ENCODE assay signal across 14 cellular contexts in the genomic region with DNA sequence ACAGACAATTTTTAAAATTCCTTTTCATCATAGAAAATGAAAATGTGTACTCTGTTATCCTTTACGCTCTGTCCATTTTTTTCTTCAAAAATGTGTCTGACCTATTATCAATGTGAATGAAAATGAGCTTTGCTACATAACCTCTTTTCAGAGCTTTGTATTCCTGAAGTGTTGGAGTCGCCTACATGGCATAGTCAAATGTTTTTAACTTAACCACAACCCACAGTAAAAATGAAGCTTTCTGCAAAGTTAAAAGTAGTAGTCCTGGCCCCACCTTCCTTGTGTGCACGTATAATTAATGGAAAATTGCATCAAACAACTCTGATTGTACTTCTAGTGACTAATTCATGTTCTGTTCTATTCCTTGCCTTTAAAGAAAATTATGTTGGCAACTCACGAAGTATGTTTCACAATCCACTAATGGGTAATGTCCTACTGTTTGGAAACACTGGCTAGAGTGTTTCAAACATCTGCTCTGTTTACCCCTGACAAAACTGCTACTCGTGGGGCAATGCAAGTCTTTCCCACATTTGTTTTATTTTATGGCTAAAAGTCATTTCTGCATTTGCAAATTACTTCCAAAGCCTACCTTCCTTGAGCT. TPM values are rescaled to one million over a fixed set of nuclear protein-coding genes. Genes with fewer than 3 reads are reported as not detected.
DNase-seq lines count a peak whose midpoint lies in the region; ATAC-seq and TF ChIP-seq lines count a peak whose summit lies in the region.
"Had no signal": no experiment of that assay in that cellular context is flagged by ENCODE, and none has a peak within 500 bp of the region (broad histone marks: within the 10 kb centered on the region; RNA-seq: fewer than 3 reads in every experiment).

No MANE protein-coding gene starts in this region.

- intact Hi-C loops in right lobe of liver (cut with DNase I): no loop called here

- no peaks in the 10 kb centered on the region for H3K36me3 ChIP-seq in right lobe of liver
- H3K36me3 ChIP-seq: BE2C, Peyer's patch, transverse colon had no signal

- H3K27ac ChIP-seq in right lobe of liver: peak overlapping the region in 2 of 3 donors; percentile 75 to 83
- H3K27ac ChIP-seq: Peyer's patch, transverse colon had no signal

- peaks cover 0 to 34% (median 13%) of the 10 kb centered on the region in 4 donors for H3K4me1 ChIP-seq in right lobe of liver
- H3K4me1 ChIP-seq: Peyer's patch had no signal

- H3K4me3 ChIP-seq in cardiac fibroblast (replicated peaks in 1 of 2; ENCODE audit: low read depth in 2 of 2, low read length in 2 of 2): no peak overlapping the region
- H3K4me3 ChIP-seq in right lobe of liver: no peak overlapping the region
- H3K4me3 ChIP-seq: Peyer's patch, transverse colon had no signal

- ATAC-seq in right lobe of liver (peak; percentile 82 to 93 (median 88)), GM21423 (IDR thresholded peaks at IDR 0.05; ENCODE audit: unreplicated experiment) (no peak)

- no peak for TF ChIP-seq POLR2A in right lobe of liver (IDR thresholded peaks at IDR 0.05)

- no peaks in the 10 kb centered on the region for H3K27me3 ChIP-seq in right lobe of liver
- H3K27me3 ChIP-seq: BE2C, Peyer's patch, transverse colon had no signal

- DNase-seq in AG08395 (ENCODE audit: low spot score) (peak; percentile 61), LHCN-M2 (ENCODE audit: low read depth) (peak; percentile 87), cardiac fibroblast (ENCODE audit: low read depth in 2 of 2) (peak; percentile 83 to 88), right lobe of liver (no peak), NCI-H748 (lab: John Stamatoyannopoulos, UW; ENCODE audit: unreplicated experiment) (no peak), GM10248 (ENCODE audit: extremely low spot score) (no peak), NCI-H1436 treated with DMSO at 0.1 percent for 48 hours (lab: John Stamatoyannopoulos, UW) (no peak)
- DNase-seq: BE2C, erythroblast, H7, NCI-H2107, Peyer's patch, transverse colon had no signal

- WGBS in right lobe of liver (ENCODE audit: insufficient coverage, low coverage, low lambda C conversion rate, missing lambda C conversion rate): 28% methylated on average over 5 of the region's 5 CpGs

- POLR2A ChIA-PET in GM10248 (lab: Yijun Ruan, JAX): no interaction called here

- CTCF ChIA-PET in GM10248 (lab: Yijun Ruan, JAX): interaction anchor here (0.8 to 1.9 kb wide), 6 partner anchors 10 to 94 kb away, joined by 3 to 6 read pairs (median 4); partner anchors contain the start of gene PSAT1

- H3K9me3 ChIP-seq in right lobe of liver: no peaks in the 10 kb centered on the region
- H3K9me3 ChIP-seq: BE2C, Peyer's patch, transverse colon had no signal

- TF ChIP-seq CTCF in cardiac fibroblast (IDR thresholded peaks at IDR 0.05; ENCODE audit: low read depth, low read length) (no peak), right lobe of liver (IDR thresholded peaks at IDR 0.05) (no peak), GM10248 (IDR thresholded peaks at IDR 0.05; ENCODE audit: control extremely low read depth, extremely low read depth, low read depth, missing control alignments) (no peak)

RNA-seq across cellular contexts. Expression of gene PSAT1, which starts 18.6 kb away (rescaled TPM):
- total RNA-seq in LHCN-M2 (2014; rRNA removed) (21.0 and 24.8 TPM in 2 replicates), right lobe of liver (100 to 1,000 TPM in 2 of 6 experiments, 10 to 100 TPM in 4; 34.2 to 117 (median 89.3) TPM)
- 10.1 TPM for polyA plus RNA-seq in LHCN-M2 (2012)

RNA-seq across cellular contexts. Expression of gene CEP78, which starts 42.4 kb away (rescaled TPM):
- total RNA-seq in LHCN-M2 (2014; rRNA removed): 34.2 and 39.2 TPM in 2 replicates
- polyA plus RNA-seq in LHCN-M2 (2012): 7.6 TPM
- 10 to 100 TPM in 1 of 6 experiments, 1 to 10 TPM in 5; 5.5 to 10.4 (median 8.7) TPM for total RNA-seq in right lobe of liver

Comparison
In these comparisons a context has a peak if more than half of its experiments do, and no peak if none do; other contexts are left out.
1. DNase-seq: peak in AG08395 (single experiment), LHCN-M2 (single experiment) and cardiac fibroblast (2 of 2); none in right lobe of liver (0 of 3), NCI-H748 (single experiment), GM10248 (single experiment) and NCI-H1436 treated with DMSO at 0.1 percent for 48 hours (single experiment).